8 cellular contexts compared by ENCODE assay signal in genomic region chr12:10235761-10236631, GRCh38. TPM values are rescaled to one million over a fixed set of nuclear protein-coding genes. Genes with fewer than 3 reads are reported as not detected.
A peak's percentile ranks its signal among the peaks of the same experiment; 100 is the strongest.
DNase-seq lines count a peak whose midpoint lies in the region; ATAC-seq and TF ChIP-seq lines count a peak whose summit lies in the region.

No MANE protein-coding gene starts in this region.

- TF ChIP-seq CTCF in AG04450 (IDR thresholded peaks at IDR 0.05; ENCODE audit: low read depth, low read length) (peak; percentile 83), GM12873 (IDR thresholded peaks at IDR 0.05; ENCODE audit: insufficient read depth, low read depth, low read length, missing control alignments) (peak; percentile 74), fibroblast of villous mesenchyme (IDR thresholded peaks at IDR 0.05; ENCODE audit: insufficient read depth, low read depth, low read length) (peak; percentile 77), osteocyte (IDR thresholded peaks at IDR 0.05) (peak; percentile 87)

- H3K4me3 ChIP-seq in AG04450 (ENCODE audit: low read depth, low read length) (no peak overlapping the region), fibroblast of villous mesenchyme (ENCODE audit: low read depth, low read length) (no peak overlapping the region)

- POLR2A ChIA-PET in AG04450 (lab: Yijun Ruan, JAX), result no interaction called here

- H3K4me3 Mint-ChIP-seq in osteocyte (ENCODE audit: unreplicated experiment), result no peak overlapping the region

- H3K4me1 Mint-ChIP-seq in osteocyte (ENCODE audit: unreplicated experiment), result no peaks in the 10 kb centered on the region

- no peaks in the 10 kb centered on the region for H3K27me3 ChIP-seq in AG04450 (ENCODE audit: control insufficient read depth, insufficient read depth, low read length)

- no peak overlapping the region for H3K27ac Mint-ChIP-seq in osteocyte (ENCODE audit: unreplicated experiment)

- H3K9me3 Mint-ChIP-seq in osteocyte (ENCODE audit: unreplicated experiment), result no peaks in the 10 kb centered on the region

- peaks cover 3% of the 10 kb centered on the region for H3K36me3 Mint-ChIP-seq in osteocyte (ENCODE audit: unreplicated experiment)

- H3K27me3 Mint-ChIP-seq in osteocyte (ENCODE audit: unreplicated experiment), result no peaks in the 10 kb centered on the region

- no peak for ATAC-seq in GM21528 (IDR thresholded peaks at IDR 0.05; ENCODE audit: low FRiP score, unreplicated experiment)

- H3K27ac ChIP-seq in AG04450 (ENCODE audit: low read depth, low read length), result no peak overlapping the region

- CTCF ChIA-PET in AG04450 (lab: Charles Lee), result interaction anchor here (0.5 to 3.5 kb wide), 70 partner anchors 8 to 602 kb away, joined by 3 to 64 read pairs (median 4); partner anchors contain the start of genes CLEC12B, CLEC1A and GABARAPL1

- DNase-seq in AG04450 (ENCODE audit: low read depth, low spot score) (no peak), NCI-H345 treated with DMSO at 0.1 percent for 48 hours (lab: John Stamatoyannopoulos, UW; ENCODE audit: unreplicated experiment) (peak; percentile 28), activated T-cell treated with anti-CD3 and anti-CD28 coated beads for 48 hours (ENCODE audit: low read depth) (peak; percentile 18), fibroblast of villous mesenchyme (ENCODE audit: low read depth) (peak; percentile 59), osteocyte (ENCODE audit: extremely low spot score, unreplicated experiment) (no peak), ureter (ENCODE audit: low spot score) (no peak)

- peaks cover 8% of the 10 kb centered on the region for H3K9me3 ChIP-seq in AG04450 (ENCODE audit: control insufficient read depth, insufficient read depth, low read length)

RNA-seq across cellular contexts. Expression of gene GABARAPL1, which starts 23.3 kb away (rescaled TPM):
- polyA plus RNA-seq in AG04450 (2011; rRNA removed), result 181 and 196 TPM in 2 replicates
- 108 and 117 TPM in 2 replicates for polyA minus RNA-seq in AG04450 (2011; rRNA and poly(A)+ RNA removed)
- total RNA-seq in fibroblast of villous mesenchyme (61.2 and 131 TPM in 2 replicates), osteocyte (72.3 and 74.7 TPM in 2 replicates), ureter (58.3 TPM)

RNA-seq across cellular contexts. Expression of gene TMEM52B, which starts 57.2 kb away (rescaled TPM):
- polyA plus RNA-seq in AG04450 (2011; rRNA removed), result 7.2 and 8.3 TPM in 2 replicates
- 3.6 and 10.0 TPM in 2 replicates for polyA minus RNA-seq in AG04450 (2011; rRNA and poly(A)+ RNA removed)
- total RNA-seq in fibroblast of villous mesenchyme, result 3.5 and 17.7 TPM in 2 replicates
- total RNA-seq in osteocyte, result not detected in 2 replicates
- total RNA-seq in ureter, result 0.18 TPM

Comparison
In these comparisons a context has a peak if more than half of its experiments do, and no peak if none do; other contexts are left out.
1. DNase-seq: peak in NCI-H345 treated with DMSO at 0.1 percent for 48 hours (single experiment), activated T-cell treated with anti-CD3 and anti-CD28 coated beads for 48 hours (single experiment) and fibroblast of villous mesenchyme (single experiment); none in AG04450 (single experiment), osteocyte (single experiment) and ureter (single experiment).
2. Peak in every context shown above with its lines, with median percentiles within 50 percentile points of each other: CTCF ChIP-seq.